Comparison of ENCODE assay signal across 29 cellular contexts in the genomic region with DNA sequence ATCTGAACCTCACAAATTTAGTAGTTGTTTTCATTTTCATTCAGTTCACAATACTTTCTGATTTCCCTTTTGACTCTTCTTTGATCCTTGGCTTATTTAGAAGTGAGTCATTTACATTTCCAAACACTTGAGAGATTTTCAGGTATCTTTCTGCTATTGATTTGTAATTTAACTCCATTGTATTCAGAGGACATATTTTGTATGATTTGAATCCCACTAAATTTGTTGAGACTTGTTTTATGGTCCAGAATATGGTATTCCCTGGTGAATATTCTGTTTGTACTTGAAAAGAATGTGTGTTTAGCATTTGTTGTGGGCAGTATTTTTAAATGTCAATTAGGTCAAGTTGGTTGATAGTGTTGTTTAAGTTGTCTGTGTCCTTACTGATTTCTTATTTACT. TPM values are rescaled to one million over a fixed set of nuclear protein-coding genes. Genes with fewer than 3 reads are reported as not detected.
DNase-seq lines count a peak whose midpoint lies in the region; ATAC-seq and TF ChIP-seq lines count a peak whose summit lies in the region.
"Had no signal": no experiment of that assay in that cellular context is flagged by ENCODE, and none has a peak within 500 bp of the region (broad histone marks: within the 10 kb centered on the region; RNA-seq: fewer than 3 reads in every experiment).

No MANE protein-coding gene starts in this region.

- no peaks in the 10 kb centered on the region for H3K9me3 Mint-ChIP-seq in activated naive CD4-positive, alpha-beta T cell treated with anti-CD3 and anti-CD28 coated beads for 36 hours
- H3K9me3 Mint-ChIP-seq in activated naive CD4-positive, alpha-beta T cell treated with anti-CD3 and anti-CD28 coated beads, Interleukin-2, amount 10 ng/mL, durations not matched to agents 7 days and 5 days, result no peaks in the 10 kb centered on the region
- H3K9me3 Mint-ChIP-seq in HFFc6, result no peaks in the 10 kb centered on the region
- no peaks in the 10 kb centered on the region for H3K9me3 Mint-ChIP-seq in activated B cell treated with CpG ODN at 0.5 μM for 24 hours
- H3K9me3 Mint-ChIP-seq in memory B cell, result no peaks in the 10 kb centered on the region
- H3K9me3 Mint-ChIP-seq: immature natural killer cell, neural progenitor cell had no signal

- POLR2A ChIA-PET in activated B cell treated with CpG ODN at 0.5 μM for 24 hours (lab: Charles Lee) (no interaction called here), PC-3 (lab: Charles Lee; ENCODE audit: unreplicated experiment) (no interaction called here)

- H3K4me1 Mint-ChIP-seq in activated naive CD4-positive, alpha-beta T cell treated with anti-CD3 and anti-CD28 coated beads for 36 hours (ENCODE audit: low read depth), result peaks cover 10% of the 10 kb centered on the region
- H3K4me1 Mint-ChIP-seq in activated naive CD4-positive, alpha-beta T cell treated with anti-CD3 and anti-CD28 coated beads, Interleukin-2, amount 10 ng/mL, durations not matched to agents 7 days and 5 days, result peaks cover 6% of the 10 kb centered on the region
- H3K4me1 Mint-ChIP-seq in HFFc6 (ENCODE audit: low read depth) (peaks cover 8% of the 10 kb centered on the region), activated B cell treated with CpG ODN at 0.5 μM for 24 hours (peaks cover 29% of the 10 kb centered on the region), memory B cell (peaks cover 13% of the 10 kb centered on the region)
- H3K4me1 Mint-ChIP-seq: immature natural killer cell, neural progenitor cell had no signal

- no peaks in the 10 kb centered on the region for H3K9me3 ChIP-seq in PC-3 (ENCODE audit: low read length)
- H3K9me3 ChIP-seq: right atrium auricular region, stomach had no signal

- no peaks in the 10 kb centered on the region for H4K20me1 ChIP-seq in PC-3 (ENCODE audit: low read length)

- peaks cover 18% of the 10 kb centered on the region for H3K36me3 ChIP-seq in PC-3 (ENCODE audit: low read depth, low read length)
- H3K36me3 ChIP-seq: neural progenitor cell had no signal

- H3K36me3 Mint-ChIP-seq in activated naive CD4-positive, alpha-beta T cell treated with anti-CD3 and anti-CD28 coated beads for 36 hours (ENCODE audit: low read depth), result peaks cover 33% of the 10 kb centered on the region
- peaks cover 47% of the 10 kb centered on the region for H3K36me3 Mint-ChIP-seq in activated naive CD4-positive, alpha-beta T cell treated with anti-CD3 and anti-CD28 coated beads, Interleukin-2, amount 10 ng/mL, durations not matched to agents 7 days and 5 days
- H3K36me3 Mint-ChIP-seq in HFFc6 (ENCODE audit: low read depth) (peaks cover 38% of the 10 kb centered on the region), activated B cell treated with CpG ODN at 0.5 μM for 24 hours (ENCODE audit: low read depth) (peaks cover 63% of the 10 kb centered on the region), memory B cell (peaks cover 21% of the 10 kb centered on the region)

- no peaks in the 10 kb centered on the region for H3K9me2 ChIP-seq in PC-3 (replicated peaks; ENCODE audit: low read length)

- CTCF ChIA-PET in activated naive CD4-positive, alpha-beta T cell treated with anti-CD3 and anti-CD28 coated beads for 36 hours (lab: Charles Lee), result no interaction called here
- CTCF ChIA-PET in activated naive CD4-positive, alpha-beta T cell treated with anti-CD3 and anti-CD28 coated beads, Interleukin-2, amount 10 ng/mL, durations not matched to agents 7 days and 5 days (lab: Charles Lee), result no interaction called here
- CTCF ChIA-PET in activated B cell treated with CpG ODN at 0.5 μM for 24 hours (lab: Charles Lee) (no interaction called here), PC-3 (lab: Charles Lee) (no interaction called here)

- H3K4me3 Mint-ChIP-seq in activated naive CD4-positive, alpha-beta T cell treated with anti-CD3 and anti-CD28 coated beads for 36 hours, result no peak overlapping the region
- H3K4me3 Mint-ChIP-seq in activated naive CD4-positive, alpha-beta T cell treated with anti-CD3 and anti-CD28 coated beads, Interleukin-2, amount 10 ng/mL, durations not matched to agents 7 days and 5 days, result no peak overlapping the region
- H3K4me3 Mint-ChIP-seq in HFFc6 (no peak overlapping the region), activated B cell treated with CpG ODN at 0.5 μM for 24 hours (no peak overlapping the region), memory B cell (no peak overlapping the region)
- H3K4me3 Mint-ChIP-seq: B cell, immature natural killer cell, neural progenitor cell had no signal

- H3K4me2 ChIP-seq in PC-3 (ENCODE audit: low read length), result no peak overlapping the region
- H3K4me2 ChIP-seq: neural progenitor cell, PC-9 had no signal

- H3F3A ChIP-seq in PC-3 (ENCODE audit: low read length, unreplicated experiment), result no peaks in the 10 kb centered on the region

- H3K4me3 ChIP-seq in PC-3 (ENCODE audit: low read length), result no peak overlapping the region
- H3K4me3 ChIP-seq: GM12878, neural progenitor cell, PC-9, right atrium auricular region, stomach had no signal

- intact Hi-C loops in activated naive CD4-positive, alpha-beta T cell treated with anti-CD3 and anti-CD28 coated beads for 36 hours (cut with micrococcal nuclease), result no loop called here
- intact Hi-C loops in activated B cell treated with CpG ODN at 0.5 μM for 24 hours (cut with micrococcal nuclease) (no loop called here), PC-3 (cut with micrococcal nuclease) (loop anchor here (5.0 kb wide), 1 partner anchor 49 kb away; no protein-coding TSS in a partner anchor)

- H3K27ac Mint-ChIP-seq in activated naive CD4-positive, alpha-beta T cell treated with anti-CD3 and anti-CD28 coated beads for 36 hours, result peak overlapping the region; percentile 28
- H3K27ac Mint-ChIP-seq in activated naive CD4-positive, alpha-beta T cell treated with anti-CD3 and anti-CD28 coated beads, Interleukin-2, amount 10 ng/mL, durations not matched to agents 7 days and 5 days, result no peak overlapping the region
- peak overlapping the region; percentile 4; the same call in 1 of the 2 replicates for H3K27ac Mint-ChIP-seq in HFFc6
- peak overlapping the region; percentile 12 for H3K27ac Mint-ChIP-seq in activated B cell treated with CpG ODN at 0.5 μM for 24 hours
- peak overlapping the region; percentile 14 for H3K27ac Mint-ChIP-seq in memory B cell
- H3K27ac Mint-ChIP-seq: B cell, neural progenitor cell had no signal

- ATAC-seq in activated B cell treated with CpG ODN at 0.5 μM for 24 hours (ENCODE audit: low read depth) (no peak), memory B cell (ENCODE audit: low read depth) (no peak), GM19467 (IDR thresholded peaks at IDR 0.05; ENCODE audit: unreplicated experiment) (no peak), PC-3 (no peak)
- ATAC-seq: GM12878, left lobe of liver had no signal

- no peaks in the 10 kb centered on the region for H3K27me3 Mint-ChIP-seq in activated naive CD4-positive, alpha-beta T cell treated with anti-CD3 and anti-CD28 coated beads for 36 hours (ENCODE audit: low read depth)
- H3K27me3 Mint-ChIP-seq in activated naive CD4-positive, alpha-beta T cell treated with anti-CD3 and anti-CD28 coated beads, Interleukin-2, amount 10 ng/mL, durations not matched to agents 7 days and 5 days, result no peaks in the 10 kb centered on the region
- peaks cover 6% of the 10 kb centered on the region for H3K27me3 Mint-ChIP-seq in HFFc6 (ENCODE audit: insufficient read depth)
- no peaks in the 10 kb centered on the region for H3K27me3 Mint-ChIP-seq in activated B cell treated with CpG ODN at 0.5 μM for 24 hours
- no peaks in the 10 kb centered on the region for H3K27me3 Mint-ChIP-seq in memory B cell
- H3K27me3 Mint-ChIP-seq: B cell had no signal

- no peak for TF ChIP-seq CTCF in HFFc6 (IDR thresholded peaks at IDR 0.05)
- no peak for TF ChIP-seq CTCF in activated B cell treated with CpG ODN at 0.5 μM for 24 hours (IDR thresholded peaks at IDR 0.05)
- TF ChIP-seq CTCF in PC-3 (conservative IDR thresholded peaks at IDR 0.05; ENCODE audit: low read depth, low read length), result no peak

- no TSS peak for BruUV-seq in PC-3 (replicated peaks; lab: Mats Ljungman, UMichigan)

- H3K27ac ChIP-seq in PC-3 (ENCODE audit: low read length), result no peak overlapping the region
- H3K27ac ChIP-seq: neural progenitor cell, parathyroid adenoma, PC-9, right atrium auricular region, stomach had no signal

- H3K79me2 ChIP-seq in PC-3 (ENCODE audit: low read length), result no peaks in the 10 kb centered on the region
- H3K79me2 ChIP-seq: parathyroid adenoma had no signal

- no peaks in the 10 kb centered on the region for H3K4me1 ChIP-seq in PC-3 (ENCODE audit: insufficient read depth, low read length)
- H3K4me1 ChIP-seq: neural progenitor cell, parathyroid adenoma, right atrium auricular region had no signal

- H3K9ac ChIP-seq in PC-3 (ENCODE audit: low read length), result no peak overlapping the region
- H3K9ac ChIP-seq: neural progenitor cell, parathyroid adenoma had no signal

- H3K27me3 ChIP-seq in PC-3 (ENCODE audit: low read length), result no peaks in the 10 kb centered on the region
- H3K27me3 ChIP-seq: neural progenitor cell, right atrium auricular region, stomach had no signal

- H2AFZ ChIP-seq in PC-3 (ENCODE audit: low read length), result no peak overlapping the region
- H2AFZ ChIP-seq: neural progenitor cell, parathyroid adenoma, PC-9 had no signal

- no peak for DNase-seq in activated naive CD4-positive, alpha-beta T cell treated with anti-CD3 and anti-CD28 coated beads for 36 hours
- DNase-seq in activated naive CD4-positive, alpha-beta T cell treated with anti-CD3 and anti-CD28 coated beads, Interleukin-2, amount 10 ng/mL, durations not matched to agents 7 days and 5 days, result no peak
- no peak for DNase-seq in HFFc6
- DNase-seq in activated B cell treated with CpG ODN at 0.5 μM for 24 hours, result no peak
- no peak for DNase-seq in memory B cell (ENCODE audit: low spot score in 2 of 2)
- DNase-seq in PC-3, result no peak
- DNase-seq: ACHN; activated CD4-positive, alpha-beta T cell treated with anti-CD3 and anti-CD28 coated beads for 1 hour; activated naive CD4-positive, alpha-beta T cell; anterior cingulate cortex; DMS 273 treated with DMSO at 0.1 percent for 48 hours; immature natural killer cell; KG1; MM.1S; NCI-H1417; NCI-H2029 treated with DMSO at 0.1 percent for 48 hours; NCI-H2227 treated with DMSO at 0.1 percent for 48 hours; NCI-H526 treated with DMSO at 0.1 percent for 48 hours; PC-9; SHP77; stimulated activated CD4-positive, alpha-beta T cell treated with anti-CD3 and anti-CD28 coated beads, Interleukin-1b, Interleukin-23, amount 100 ng/mL, for 48 hours; stomach had no signal

RNA-seq across cellular contexts. Expression of a gene that starts 29.6 kb away (rescaled TPM):
- 10 to 100 TPM; 13.8 to 14.5 TPM for total RNA-seq in activated naive CD4-positive, alpha-beta T cell treated with anti-CD3 and anti-CD28 coated beads for 36 hours
- 10 to 100 TPM; 13.3 to 17.2 (median 14.5) TPM for total RNA-seq in HFFc6 (2021; fragmentation: NEBNext Ultra II Directional; extraction: Animal tissue kit (Norgen Biotek cat#: 25700))
- 16.2 and 20.8 TPM in 2 replicates for total RNA-seq in activated B cell treated with CpG ODN at 0.5 μM for 24 hours
- 16.2 and 16.4 TPM in 2 replicates for total RNA-seq in PC-3 (2014; rRNA removed)

RNA-seq across cellular contexts. Expression of a gene that starts 58.1 kb away (rescaled TPM):
- 10 to 100 TPM in 1 of 2 experiments, 1 to 10 TPM in 1; 9.7 to 10.5 TPM for total RNA-seq in activated naive CD4-positive, alpha-beta T cell treated with anti-CD3 and anti-CD28 coated beads for 36 hours
- total RNA-seq in HFFc6 (2021; fragmentation: NEBNext Ultra II Directional; extraction: Animal tissue kit (Norgen Biotek cat#: 25700)), result 10 to 100 TPM; 25.4 to 44.5 (median 41.5) TPM
- total RNA-seq in activated B cell treated with CpG ODN at 0.5 μM for 24 hours (39.3 and 42.5 TPM in 2 replicates), PC-3 (2014; rRNA removed) (7.6 and 9.7 TPM in 2 replicates)
